Comparison of ENCODE assay signal across 2 cellular contexts in the genomic region with DNA sequence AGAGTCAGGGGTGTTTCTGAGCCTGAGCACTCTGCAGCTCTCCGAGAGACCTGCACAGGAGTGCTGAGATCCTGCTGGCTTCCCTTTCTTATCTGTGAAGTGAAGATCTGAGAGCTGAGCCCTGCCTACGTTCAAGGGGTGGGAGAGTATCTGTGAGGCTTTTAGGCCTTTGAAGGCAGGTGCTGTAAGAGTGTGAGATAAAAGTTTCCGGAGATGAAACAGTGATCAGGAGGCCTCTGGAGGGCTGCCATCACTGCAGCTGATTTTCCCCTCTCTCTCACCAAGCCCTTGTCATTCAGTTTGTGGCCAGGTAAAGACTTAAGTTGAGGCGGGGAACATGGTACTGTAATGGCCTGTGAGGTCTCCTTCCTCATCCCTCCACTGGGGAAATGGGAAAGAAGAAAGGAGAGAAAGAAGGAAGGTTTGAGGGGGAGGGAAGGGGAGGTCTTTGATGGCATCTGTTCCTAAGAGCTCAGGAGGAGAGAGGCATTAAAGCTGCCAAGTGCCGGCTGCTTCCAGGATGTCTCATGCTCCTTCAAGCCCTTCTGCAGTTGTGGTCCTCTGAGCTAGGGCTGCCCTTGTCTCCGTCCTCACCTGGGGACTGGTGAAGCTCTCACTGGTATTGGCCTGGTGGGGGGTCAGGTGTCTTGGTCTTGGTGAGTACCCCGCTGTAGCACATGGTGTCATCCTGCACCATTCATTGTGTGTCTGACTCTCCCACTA.
TF ChIP-seq lines count a peak whose summit lies in the region.

No MANE protein-coding gene starts in this region.

TF ChIP-seq in SK-N-SH, 30 proteins besides CTCF, POLR2A, EP300 and RAD21:
- TF ChIP-seq, protein P1, sequence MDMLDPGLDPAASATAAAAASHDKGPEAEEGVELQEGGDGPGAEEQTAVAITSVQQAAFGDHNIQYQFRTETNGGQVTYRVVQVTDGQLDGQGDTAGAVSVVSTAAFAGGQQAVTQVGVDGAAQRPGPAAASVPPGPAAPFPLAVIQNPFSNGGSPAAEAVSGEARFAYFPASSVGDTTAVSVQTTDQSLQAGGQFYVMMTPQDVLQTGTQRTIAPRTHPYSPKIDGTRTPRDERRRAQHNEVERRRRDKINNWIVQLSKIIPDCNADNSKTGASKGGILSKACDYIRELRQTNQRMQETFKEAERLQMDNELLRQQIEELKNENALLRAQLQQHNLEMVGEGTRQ (IDR thresholded peaks at IDR 0.05; ENCODE audit: borderline replicate concordance, low read depth, low read length) = no peak
- TF ChIP-seq MEF2A (IDR thresholded peaks at IDR 0.05; ENCODE audit: borderline replicate concordance, low read depth) = no peak
- no peak for TF ChIP-seq JUND (IDR thresholded peaks at IDR 0.05)
- TF ChIP-seq, protein P2, sequence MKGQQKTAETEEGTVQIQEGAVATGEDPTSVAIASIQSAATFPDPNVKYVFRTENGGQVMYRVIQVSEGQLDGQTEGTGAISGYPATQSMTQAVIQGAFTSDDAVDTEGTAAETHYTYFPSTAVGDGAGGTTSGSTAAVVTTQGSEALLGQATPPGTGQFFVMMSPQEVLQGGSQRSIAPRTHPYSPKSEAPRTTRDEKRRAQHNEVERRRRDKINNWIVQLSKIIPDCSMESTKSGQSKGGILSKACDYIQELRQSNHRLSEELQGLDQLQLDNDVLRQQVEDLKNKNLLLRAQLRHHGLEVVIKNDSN (IDR thresholded peaks at IDR 0.05; ENCODE audit: borderline replicate concordance, low read depth) = no peak
- TF ChIP-seq CHD2 (IDR thresholded peaks at IDR 0.05; ENCODE audit: low read length, partially characterized antibody) = no peak
- TF ChIP-seq POLR2AphosphoS5 (IDR thresholded peaks at IDR 0.05; ENCODE audit: low read depth, low read length) = no peak
- no peak for TF ChIP-seq RFX5 (IDR thresholded peaks at IDR 0.05; ENCODE audit: low read length)
- no peak for TF ChIP-seq SIN3A (IDR thresholded peaks at IDR 0.05; ENCODE audit: borderline replicate concordance, low read depth, low read length)
- TF ChIP-seq, protein P3, sequence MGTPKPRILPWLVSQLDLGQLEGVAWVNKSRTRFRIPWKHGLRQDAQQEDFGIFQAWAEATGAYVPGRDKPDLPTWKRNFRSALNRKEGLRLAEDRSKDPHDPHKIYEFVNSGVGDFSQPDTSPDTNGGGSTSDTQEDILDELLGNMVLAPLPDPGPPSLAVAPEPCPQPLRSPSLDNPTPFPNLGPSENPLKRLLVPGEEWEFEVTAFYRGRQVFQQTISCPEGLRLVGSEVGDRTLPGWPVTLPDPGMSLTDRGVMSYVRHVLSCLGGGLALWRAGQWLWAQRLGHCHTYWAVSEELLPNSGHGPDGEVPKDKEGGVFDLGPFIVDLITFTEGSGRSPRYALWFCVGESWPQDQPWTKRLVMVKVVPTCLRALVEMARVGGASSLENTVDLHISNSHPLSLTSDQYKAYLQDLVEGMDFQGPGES (IDR thresholded peaks at IDR 0.05; ENCODE audit: low read depth, low read length) = no peak
- no peak for TF ChIP-seq MXI1 (IDR thresholded peaks at IDR 0.05; ENCODE audit: low read depth, low read length)
- TF ChIP-seq SMC3 (IDR thresholded peaks at IDR 0.05; ENCODE audit: low read depth, low read length) = no peak
- TF ChIP-seq NFIC (IDR thresholded peaks at IDR 0.05; ENCODE audit: borderline replicate concordance) = no peak
- no peak for TF ChIP-seq FOXM1 (IDR thresholded peaks at IDR 0.05; ENCODE audit: low read depth)
- TF ChIP-seq GABPA (IDR thresholded peaks at IDR 0.05; ENCODE audit: low read depth) = no peak
- no peak for TF ChIP-seq YY1 (IDR thresholded peaks at IDR 0.05; ENCODE audit: low read depth)
- TF ChIP-seq FOSL2 (IDR thresholded peaks at IDR 0.05; ENCODE audit: borderline replicate concordance, low read depth) = no peak
- TF ChIP-seq EZH2phosphoT487 (IDR thresholded peaks at IDR 0.05; ENCODE audit: borderline replicate concordance, low read depth) = no peak
- no peak for TF ChIP-seq NRF1 (IDR thresholded peaks at IDR 0.05; ENCODE audit: low read depth, low read length)

TF ChIP-seq in SK-N-SH treated with all-trans-retinoic acid at 6 μM for 48 hours, 23 proteins besides CTCF, POLR2A, EP300 and RAD21 (continued from another document):
- TF ChIP-seq, protein P4, sequence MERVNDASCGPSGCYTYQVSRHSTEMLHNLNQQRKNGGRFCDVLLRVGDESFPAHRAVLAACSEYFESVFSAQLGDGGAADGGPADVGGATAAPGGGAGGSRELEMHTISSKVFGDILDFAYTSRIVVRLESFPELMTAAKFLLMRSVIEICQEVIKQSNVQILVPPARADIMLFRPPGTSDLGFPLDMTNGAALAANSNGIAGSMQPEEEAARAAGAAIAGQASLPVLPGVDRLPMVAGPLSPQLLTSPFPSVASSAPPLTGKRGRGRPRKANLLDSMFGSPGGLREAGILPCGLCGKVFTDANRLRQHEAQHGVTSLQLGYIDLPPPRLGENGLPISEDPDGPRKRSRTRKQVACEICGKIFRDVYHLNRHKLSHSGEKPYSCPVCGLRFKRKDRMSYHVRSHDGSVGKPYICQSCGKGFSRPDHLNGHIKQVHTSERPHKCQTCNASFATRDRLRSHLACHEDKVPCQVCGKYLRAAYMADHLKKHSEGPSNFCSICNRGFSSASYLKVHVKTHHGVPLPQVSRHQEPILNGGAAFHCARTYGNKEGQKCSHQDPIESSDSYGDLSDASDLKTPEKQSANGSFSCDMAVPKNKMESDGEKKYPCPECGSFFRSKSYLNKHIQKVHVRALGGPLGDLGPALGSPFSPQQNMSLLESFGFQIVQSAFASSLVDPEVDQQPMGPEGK (CRISPR knock-in tag; IDR thresholded peaks at IDR 0.05; ENCODE audit: borderline replicate concordance) = no peak
- TF ChIP-seq ZC3H10 (CRISPR knock-in tag; IDR thresholded peaks at IDR 0.05) (no peak), ZFP3 (CRISPR knock-in tag; IDR thresholded peaks at IDR 0.05) (no peak), CSDC2 (CRISPR knock-in tag; IDR thresholded peaks at IDR 0.05) (no peak), ZNF70 (CRISPR knock-in tag; IDR thresholded peaks at IDR 0.05) (no peak)
- TF ChIP-seq, protein P5, sequence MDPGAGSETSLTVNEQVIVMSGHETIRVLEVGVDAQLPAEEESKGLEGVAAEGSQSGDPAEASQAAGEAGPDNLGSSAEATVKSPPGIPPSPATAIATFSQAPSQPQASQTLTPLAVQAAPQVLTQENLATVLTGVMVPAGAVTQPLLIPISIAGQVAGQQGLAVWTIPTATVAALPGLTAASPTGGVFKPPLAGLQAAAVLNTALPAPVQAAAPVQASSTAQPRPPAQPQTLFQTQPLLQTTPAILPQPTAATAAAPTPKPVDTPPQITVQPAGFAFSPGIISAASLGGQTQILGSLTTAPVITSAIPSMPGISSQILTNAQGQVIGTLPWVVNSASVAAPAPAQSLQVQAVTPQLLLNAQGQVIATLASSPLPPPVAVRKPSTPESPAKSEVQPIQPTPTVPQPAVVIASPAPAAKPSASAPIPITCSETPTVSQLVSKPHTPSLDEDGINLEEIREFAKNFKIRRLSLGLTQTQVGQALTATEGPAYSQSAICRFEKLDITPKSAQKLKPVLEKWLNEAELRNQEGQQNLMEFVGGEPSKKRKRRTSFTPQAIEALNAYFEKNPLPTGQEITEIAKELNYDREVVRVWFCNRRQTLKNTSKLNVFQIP (CRISPR knock-in tag; IDR thresholded peaks at IDR 0.05; ENCODE audit: borderline replicate concordance, low read depth) = no peak
TF ChIP-seq in SK-N-SH treated with all-trans-retinoic acid at 6 μM for 48 hours: peak in this region for 0.
